20 cellular contexts compared by ENCODE assay signal in genomic region chr4:186272699-186273370, GRCh38. TPM values are rescaled to one million over a fixed set of nuclear protein-coding genes. Genes with fewer than 3 reads are reported as not detected.
DNase-seq lines count a peak whose midpoint lies in the region; ATAC-seq and TF ChIP-seq lines count a peak whose summit lies in the region.
"Had no signal": no experiment of that assay in that cellular context is flagged by ENCODE, and none has a peak within 500 bp of the region (broad histone marks: within the 10 kb centered on the region; RNA-seq: fewer than 3 reads in every experiment).

No MANE protein-coding gene starts in this region.

- in situ Hi-C loops in IMR-90 (cut with MboI; ENCODE audit: low sequenced_read_pairs) = no loop called here

- no peak overlapping the region for H3K18ac ChIP-seq in IMR-90 (ENCODE audit: low read depth, low read length)

- ATAC-seq in IMR-90 (ENCODE audit: low read depth) = peak; percentile 90
- ATAC-seq in body of pancreas = peak; percentile 59
- peak; percentile 40 for ATAC-seq in left lobe of liver
- no peak for ATAC-seq in GM18502 (IDR thresholded peaks at IDR 0.05; ENCODE audit: poor library complexity, unreplicated experiment)
- no peak for ATAC-seq in SK-N-SH treated with all-trans-retinoic acid at 6 μM for 48 hours
- no peak for ATAC-seq in CD8-positive, alpha-beta T cell
- ATAC-seq: GM23338, HCT116 had no signal

- no peak overlapping the region for H2AK5ac ChIP-seq in IMR-90 (ENCODE audit: low read depth, low read length)

- WGBS in IMR-90 (ENCODE audit: extremely low coverage in 2 of 2, insufficient read length in 1 of 2), 2 experiments = no CpG with 5 or more reads among the region's 4 CpGs
- WGBS in body of pancreas, 2 donors = 30 to 42% methylated on average over 4 of the region's 4 CpGs

- H3K23ac ChIP-seq in IMR-90 (ENCODE audit: low read depth, low read length) = no peak overlapping the region

- no peaks in the 10 kb centered on the region for H3K4me1 Mint-ChIP-seq in CD8-positive, alpha-beta T cell (ENCODE audit: low read depth)
- H3K4me1 Mint-ChIP-seq: CD4-positive, alpha-beta memory T cell had no signal

- H3K4me1 ChIP-seq in IMR-90 (ENCODE audit: control insufficient read depth, insufficient read depth, low read length) = no peaks in the 10 kb centered on the region
- H3K4me1 ChIP-seq in body of pancreas = peaks cover 10% of the 10 kb centered on the region
- H3K4me1 ChIP-seq in CD8-positive, alpha-beta T cell (ENCODE audit: insufficient read depth, low read length) = no peaks in the 10 kb centered on the region
- H3K4me1 ChIP-seq: Caco-2 had no signal

- no TSS peak for BruUV-seq in IMR-90 (replicated peaks; lab: Mats Ljungman, UMichigan)

- H2BK5ac ChIP-seq in IMR-90 (ENCODE audit: low read depth, low read length, poor library complexity, severe bottlenecking) = no peak overlapping the region

- H2AFZ ChIP-seq in IMR-90 (replicated peaks; ENCODE audit: low read length, poor library complexity) = no peak overlapping the region
- H2AFZ ChIP-seq: GM23338 had no signal

- dilution Hi-C loops in IMR-90 (cut with HindIII; ENCODE audit: low sequenced_read_pairs, unreplicated experiment) = no loop called here

- H4K20me1 ChIP-seq in IMR-90 (ENCODE audit: insufficient read depth, low read length) = no peaks in the 10 kb centered on the region

- intact Hi-C loops in IMR-90 (cut with micrococcal nuclease) (no loop called here), body of pancreas (cut with DNase I) (no loop called here)
- intact Hi-C loops in CD8-positive, alpha-beta T cell (cut with DNase I, micrococcal nuclease) = no loop called here

- no peak for TF ChIP-seq RAD21 in IMR-90 (IDR thresholded peaks at IDR 0.05; ENCODE audit: low read length)

- DNase-seq in IMR-90 (peak; percentile 48), body of pancreas (no peak), left lobe of liver (ENCODE audit: low spot score) (no peak), mucosa of gallbladder (ENCODE audit: low spot score) (no peak)
- peak; percentile 41 for DNase-seq in Jurkat, Clone E6-1 (ENCODE audit: low read depth, low spot score)
- no peak for DNase-seq in CD8-positive, alpha-beta T cell
- DNase-seq: C1 segment of cervical spinal cord; Caco-2; CD4-positive, alpha-beta memory T cell; DMS153; DND-41; H9 had no signal

- POLR2A ChIA-PET in IMR-90 (lab: Charles Lee; ENCODE audit: unreplicated experiment) = no interaction called here
- POLR2A ChIA-PET in CD8-positive, alpha-beta T cell (lab: Charles Lee) = no interaction called here

- H3K9ac ChIP-seq in IMR-90 (ENCODE audit: low read depth, low read length) = no peak overlapping the region

- no peak overlapping the region for H4K8ac ChIP-seq in IMR-90 (ENCODE audit: low read depth in 2 of 2, low read length in 2 of 2)

- no peak for TF ChIP-seq CTCF in IMR-90 (conservative IDR thresholded peaks at IDR 0.05; ENCODE audit: low read depth, low read length)
- no peak for TF ChIP-seq CTCF in body of pancreas (IDR thresholded peaks at IDR 0.05)
- TF ChIP-seq CTCF in CD8-positive, alpha-beta T cell (IDR thresholded peaks at IDR 0.05) = no peak

- H2BK20ac ChIP-seq in IMR-90 (ENCODE audit: low read depth, low read length) = no peak overlapping the region

- H3K36me3 ChIP-seq in IMR-90 (ENCODE audit: control insufficient read depth, insufficient read depth, low read length) (no peaks in the 10 kb centered on the region), body of pancreas (replicated peaks in 1 of 2; ENCODE audit: insufficient read depth in 1 of 2, low read depth in 2 of 2) (no peaks in the 10 kb centered on the region)
- no peaks in the 10 kb centered on the region for H3K36me3 ChIP-seq in CD8-positive, alpha-beta T cell (ENCODE audit: insufficient read depth, low read length)

- H3K79me1 ChIP-seq in IMR-90 (ENCODE audit: low read depth in 1 of 2, low read length in 2 of 2) = no peaks in the 10 kb centered on the region

- H2AK9ac ChIP-seq in IMR-90 (replicated peaks; ENCODE audit: low read depth, low read length, poor library complexity) = no peak overlapping the region

- no peak overlapping the region for H2BK15ac ChIP-seq in IMR-90 (ENCODE audit: low read depth, low read length)

- H3K27ac ChIP-seq in IMR-90 (ENCODE audit: insufficient read depth, low read length) = no peak overlapping the region
- peak overlapping the region in 2 of 4 donors; percentile 40 to 41 for H3K27ac ChIP-seq in body of pancreas
- H3K27ac ChIP-seq in CD8-positive, alpha-beta T cell (ENCODE audit: low read depth, low read length) = no peak overlapping the region

- H2BK120ac ChIP-seq in IMR-90 (ENCODE audit: low read depth, low read length) = no peak overlapping the region

- H3K27me3 Mint-ChIP-seq in CD8-positive, alpha-beta T cell (ENCODE audit: low read depth) = peaks cover 16% of the 10 kb centered on the region

- H3K9me1 ChIP-seq in IMR-90 (ENCODE audit: insufficient read depth, low read length) = no peaks in the 10 kb centered on the region

- H3K4me2 ChIP-seq in IMR-90 (ENCODE audit: low read depth, low read length) = no peak overlapping the region
- H3K4me2 ChIP-seq: GM23338 had no signal

- H3K14ac ChIP-seq in IMR-90 (replicated peaks; ENCODE audit: low read depth, low read length) = no peak overlapping the region

- H3K27me3 ChIP-seq in IMR-90 (ENCODE audit: control insufficient read depth, insufficient read depth, low read length) (no peaks in the 10 kb centered on the region), body of pancreas (no peaks in the 10 kb centered on the region)
- H3K27me3 ChIP-seq in CD8-positive, alpha-beta T cell (ENCODE audit: insufficient read depth, low read length) = peaks cover 8% of the 10 kb centered on the region

- no peak overlapping the region for H4K5ac ChIP-seq in IMR-90 (ENCODE audit: low read depth, low read length)

- no peak overlapping the region for H3K27ac Mint-ChIP-seq in CD8-positive, alpha-beta T cell
- H3K27ac Mint-ChIP-seq: CD4-positive, alpha-beta memory T cell; GM23338; H9 had no signal

- H3K4me3 ChIP-seq in IMR-90 (ENCODE audit: insufficient read depth, low read depth, low read length) = no peak overlapping the region
- H3K4me3 ChIP-seq in Jurkat, Clone E6-1 (ENCODE audit: low read length) = no peak overlapping the region
- H3K4me3 ChIP-seq in body of pancreas = no peak overlapping the region
- H3K4me3 ChIP-seq in CD8-positive, alpha-beta T cell (ENCODE audit: low read depth, low read length) = no peak overlapping the region
- H3K4me3 ChIP-seq: GM23338 had no signal

- H3K9me3 ChIP-seq in IMR-90 (ENCODE audit: control insufficient read depth, insufficient read depth, low read length) (no peaks in the 10 kb centered on the region), body of pancreas (peaks cover 0 to 4% (median 0%) of the 10 kb centered on the region in 3 donors)
- no peaks in the 10 kb centered on the region for H3K9me3 ChIP-seq in CD8-positive, alpha-beta T cell (ENCODE audit: low read length)
- H3K9me3 ChIP-seq: Caco-2 had no signal

- no peak overlapping the region for H3K56ac ChIP-seq in IMR-90 (ENCODE audit: extremely low read depth, insufficient read depth, low read length)

- H3K4ac ChIP-seq in IMR-90 (ENCODE audit: low read depth, low read length) = no peak overlapping the region

- no peak overlapping the region for H4K91ac ChIP-seq in IMR-90 (ENCODE audit: insufficient read depth, low read depth, low read length)

- CTCF ChIA-PET in IMR-90 (lab: Yijun Ruan, JAX) = no interaction called here
- CTCF ChIA-PET in CD8-positive, alpha-beta T cell (lab: Charles Lee) = no interaction called here

- no peaks in the 10 kb centered on the region for H3K9me3 Mint-ChIP-seq in CD8-positive, alpha-beta T cell

- H3K36me3 Mint-ChIP-seq in CD8-positive, alpha-beta T cell = no peaks in the 10 kb centered on the region
- H3K36me3 Mint-ChIP-seq: CD4-positive, alpha-beta memory T cell had no signal

- TF ChIP-seq POLR2A in IMR-90 (IDR thresholded peaks at IDR 0.05; ENCODE audit: low read depth, low read length) (no peak), body of pancreas (IDR thresholded peaks at IDR 0.05) (no peak)

- no peak overlapping the region for H3K4me3 Mint-ChIP-seq in CD8-positive, alpha-beta T cell
- H3K4me3 Mint-ChIP-seq: CD4-positive, alpha-beta memory T cell; GM23338; H9 had no signal

TF ChIP-seq in IMR-90, 13 proteins besides CTCF, POLR2A, EP300 and RAD21 (continues in another document):
- no peak for TF ChIP-seq MAFK (IDR thresholded peaks at IDR 0.05; ENCODE audit: low read depth, low read length)
- TF ChIP-seq SMC3 (IDR thresholded peaks at IDR 0.05; ENCODE audit: low read depth, low read length) = no peak
- TF ChIP-seq RCOR1 (IDR thresholded peaks at IDR 0.05; ENCODE audit: insufficient replicate concordance, low read length) = no peak
- TF ChIP-seq CHD1 (IDR thresholded peaks at IDR 0.05; ENCODE audit: low read depth, low read length) = no peak

TF ChIP-seq in SK-N-SH treated with all-trans-retinoic acid at 6 μM for 48 hours, 23 proteins besides CTCF, POLR2A, EP300 and RAD21 (continues in another document):
- TF ChIP-seq GLIS3 (CRISPR knock-in tag; IDR thresholded peaks at IDR 0.05) = no peak

RNA-seq across cellular contexts. Expression of gene F11, which starts 6.8 kb away (rescaled TPM):
- total RNA-seq in IMR-90 (2012; rRNA removed) = not detected in 2 replicates
- not detected in 2 replicates for polyA plus RNA-seq in IMR-90 (2012; rRNA removed)
- polyA plus RNA-seq in IMR-90 (2012; cell fraction: cytosol; rRNA removed) = not detected in 2 replicates
- not detected in 2 replicates for polyA plus RNA-seq in IMR-90 (2012; cell fraction: nucleus; rRNA removed; ENCODE audit: low replicate concordance)
- not detected for polyA plus RNA-seq in Jurkat, Clone E6-1 (2012; ENCODE audit: insufficient read depth, insufficient read length)
- total RNA-seq in body of pancreas = 10 to 100 TPM; 18.4 to 53.1 TPM
- 171 TPM for total RNA-seq in left lobe of liver
- 23.9 TPM for total RNA-seq in mucosa of gallbladder
- total RNA-seq in CD8-positive, alpha-beta T cell = not detected
- total RNA-seq: A172; Caco-2; CD4-positive, alpha-beta memory T cell; H4 had no signal
- polyA plus RNA-seq: BJ; CD4-positive, alpha-beta memory T cell had no signal

RNA-seq across cellular contexts. Expression of gene KLKB1, which starts 45.5 kb away (rescaled TPM):
- total RNA-seq in IMR-90 (2012; rRNA removed) = under 0.01 TPM in 1 of 2 replicates, not detected in the other
- 0.03 TPM in 1 of 2 replicates, not detected in the other for polyA plus RNA-seq in IMR-90 (2012; rRNA removed)
- not detected in 2 replicates for polyA plus RNA-seq in IMR-90 (2012; cell fraction: cytosol; rRNA removed)
- polyA plus RNA-seq in IMR-90 (2012; cell fraction: nucleus; rRNA removed; ENCODE audit: low replicate concordance) = 0.08 TPM in 1 of 2 replicates, not detected in the other
- not detected for polyA plus RNA-seq in Jurkat, Clone E6-1 (2012; ENCODE audit: insufficient read depth, insufficient read length)
- 1 to 10 TPM; 2.6 to 3.1 TPM for total RNA-seq in body of pancreas
- 102 TPM for total RNA-seq in left lobe of liver
- total RNA-seq in mucosa of gallbladder = 3.7 TPM
- total RNA-seq in CD8-positive, alpha-beta T cell = under 1 TPM; 0.25 to 0.35 TPM
- total RNA-seq: A172, A673, Caco-2 had no signal
- polyA plus RNA-seq: BJ; CD4-positive, alpha-beta memory T cell had no signal

Comparison
In these comparisons a context has a peak if more than half of its experiments do, and no peak if none do; other contexts are left out.
1. ATAC-seq: peak in IMR-90 (single experiment), body of pancreas (single experiment) and left lobe of liver (single experiment); none in GM18502 (single experiment), SK-N-SH treated with all-trans-retinoic acid at 6 μM for 48 hours (single experiment) and CD8-positive, alpha-beta T cell (single experiment).
2. DNase-seq: peak in IMR-90 (single experiment) and Jurkat, Clone E6-1 (single experiment); none in body of pancreas (0 of 4), left lobe of liver (single experiment), mucosa of gallbladder (single experiment) and CD8-positive, alpha-beta T cell (0 of 7).
3. RNA of gene F11, which starts 6.8 kb away (total RNA-seq): 171 TPM in left lobe of liver (single experiment), 18.4 to 53.1 TPM in body of pancreas and 23.9 TPM in mucosa of gallbladder (single experiment); not detected in CD8-positive, alpha-beta T cell and not detected in IMR-90; every median in the first group is over 10 times any median in the second.
4. RNA of gene KLKB1, which starts 45.5 kb away (total RNA-seq): 102 TPM in left lobe of liver (single experiment); 3.7 TPM in mucosa of gallbladder (single experiment), 2.6 to 3.1 TPM in body of pancreas, 0.25 to 0.35 TPM in CD8-positive, alpha-beta T cell and under 0.01 TPM in IMR-90; every median in the first group is over 10 times any median in the second.